1 cellular context compared by ENCODE assay signal in the genomic region with DNA sequence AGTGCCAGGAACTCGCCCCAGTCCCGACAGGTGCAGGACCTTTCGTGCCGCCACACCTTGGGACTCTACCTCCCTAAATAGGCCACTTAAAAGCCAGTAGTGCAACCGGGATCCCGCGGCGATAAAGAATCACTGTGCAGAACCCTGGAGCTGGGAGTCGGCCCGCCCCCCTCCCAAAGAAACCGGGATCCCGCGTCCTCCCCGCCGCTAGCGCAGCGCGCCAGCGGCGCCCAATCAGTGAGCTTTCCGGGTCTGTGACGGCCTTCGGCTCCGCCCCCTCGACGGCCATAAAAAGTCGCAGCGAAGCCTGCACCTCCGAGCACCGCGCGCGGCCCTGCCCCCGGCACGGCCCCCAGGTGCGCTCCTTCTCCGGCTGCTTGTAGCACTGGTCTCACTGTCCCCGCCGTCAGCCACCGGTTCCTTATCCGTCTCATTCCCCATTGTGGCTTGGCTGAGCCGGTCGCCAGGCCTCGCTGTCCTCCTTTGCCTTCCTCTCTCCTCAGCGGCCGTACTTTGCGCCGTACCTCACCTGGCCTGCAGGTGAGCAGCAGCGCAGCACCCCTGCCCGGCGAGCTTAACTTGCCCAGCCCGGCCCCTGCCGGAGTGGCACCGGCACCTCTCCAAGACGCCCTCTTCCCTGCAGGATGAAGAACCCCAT.
A peak's percentile ranks its signal among the peaks of the same experiment; 100 is the strongest.
TF ChIP-seq lines count a peak whose summit lies in the region.

A gene (plus strand): TSS at position 318 of the 658 bp plus-strand sequence. CDS start 327 bp downstream, at position 645.

TF ChIP-seq in HEK293, 187 proteins besides CTCF, POLR2A, EP300 and RAD21 (continued from another document):
- TF ChIP-seq, protein P1, sequence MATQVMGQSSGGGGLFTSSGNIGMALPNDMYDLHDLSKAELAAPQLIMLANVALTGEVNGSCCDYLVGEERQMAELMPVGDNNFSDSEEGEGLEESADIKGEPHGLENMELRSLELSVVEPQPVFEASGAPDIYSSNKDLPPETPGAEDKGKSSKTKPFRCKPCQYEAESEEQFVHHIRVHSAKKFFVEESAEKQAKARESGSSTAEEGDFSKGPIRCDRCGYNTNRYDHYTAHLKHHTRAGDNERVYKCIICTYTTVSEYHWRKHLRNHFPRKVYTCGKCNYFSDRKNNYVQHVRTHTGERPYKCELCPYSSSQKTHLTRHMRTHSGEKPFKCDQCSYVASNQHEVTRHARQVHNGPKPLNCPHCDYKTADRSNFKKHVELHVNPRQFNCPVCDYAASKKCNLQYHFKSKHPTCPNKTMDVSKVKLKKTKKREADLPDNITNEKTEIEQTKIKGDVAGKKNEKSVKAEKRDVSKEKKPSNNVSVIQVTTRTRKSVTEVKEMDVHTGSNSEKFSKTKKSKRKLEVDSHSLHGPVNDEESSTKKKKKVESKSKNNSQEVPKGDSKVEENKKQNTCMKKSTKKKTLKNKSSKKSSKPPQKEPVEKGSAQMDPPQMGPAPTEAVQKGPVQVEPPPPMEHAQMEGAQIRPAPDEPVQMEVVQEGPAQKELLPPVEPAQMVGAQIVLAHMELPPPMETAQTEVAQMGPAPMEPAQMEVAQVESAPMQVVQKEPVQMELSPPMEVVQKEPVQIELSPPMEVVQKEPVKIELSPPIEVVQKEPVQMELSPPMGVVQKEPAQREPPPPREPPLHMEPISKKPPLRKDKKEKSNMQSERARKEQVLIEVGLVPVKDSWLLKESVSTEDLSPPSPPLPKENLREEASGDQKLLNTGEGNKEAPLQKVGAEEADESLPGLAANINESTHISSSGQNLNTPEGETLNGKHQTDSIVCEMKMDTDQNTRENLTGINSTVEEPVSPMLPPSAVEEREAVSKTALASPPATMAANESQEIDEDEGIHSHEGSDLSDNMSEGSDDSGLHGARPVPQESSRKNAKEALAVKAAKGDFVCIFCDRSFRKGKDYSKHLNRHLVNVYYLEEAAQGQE (tag by site-specific recombination; IDR thresholded peaks at IDR 0.05): no peak
- TF ChIP-seq, protein P2, sequence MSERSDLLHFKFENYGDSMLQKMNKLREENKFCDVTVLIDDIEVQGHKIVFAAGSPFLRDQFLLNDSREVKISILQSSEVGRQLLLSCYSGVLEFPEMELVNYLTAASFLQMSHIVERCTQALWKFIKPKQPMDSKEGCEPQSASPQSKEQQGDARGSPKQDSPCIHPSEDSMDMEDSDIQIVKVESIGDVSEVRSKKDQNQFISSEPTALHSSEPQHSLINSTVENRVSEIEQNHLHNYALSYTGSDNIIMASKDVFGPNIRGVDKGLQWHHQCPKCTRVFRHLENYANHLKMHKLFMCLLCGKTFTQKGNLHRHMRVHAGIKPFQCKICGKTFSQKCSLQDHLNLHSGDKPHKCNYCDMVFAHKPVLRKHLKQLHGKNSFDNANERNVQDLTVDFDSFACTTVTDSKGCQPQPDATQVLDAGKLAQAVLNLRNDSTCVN (tag by site-specific recombination; optimal IDR thresholded peaks at IDR 0.05): peak; percentile 25
- TF ChIP-seq ZNF560 (tag by site-specific recombination; IDR thresholded peaks at IDR 0.05; ENCODE audit: borderline replicate concordance) (no peak), ZNF610 (tag by site-specific recombination; IDR thresholded peaks at IDR 0.05; ENCODE audit: borderline replicate concordance) (no peak), SETDB1 (IDR thresholded peaks at IDR 0.05; ENCODE audit: insufficient read length, low read length) (no peak), ZNF184 (tag by site-specific recombination; IDR thresholded peaks at IDR 0.05) (peak; percentile 92), KLF1 (tag by site-specific recombination; IDR thresholded peaks at IDR 0.05) (no peak), SCRT2 (tag by site-specific recombination; IDR thresholded peaks at IDR 0.05) (no peak), SP2 (tag by site-specific recombination; IDR thresholded peaks at IDR 0.05) (peak; percentile 37), TRIM28 (IDR thresholded peaks at IDR 0.05; ENCODE audit: borderline replicate concordance, low read length) (no peak), KLF9 (tag by site-specific recombination; IDR thresholded peaks at IDR 0.05; ENCODE audit: low read depth) (no peak), ZNF561 (tag by site-specific recombination; IDR thresholded peaks at IDR 0.05; ENCODE audit: borderline replicate concordance) (no peak), MEIS1 (CRISPR knock-in tag; IDR thresholded peaks at IDR 0.05; ENCODE audit: borderline replicate concordance) (no peak), EGR2 (tag by site-specific recombination; IDR thresholded peaks at IDR 0.05; ENCODE audit: low read depth) (no peak), ZNF16 (tag by site-specific recombination; IDR thresholded peaks at IDR 0.05; ENCODE audit: low read depth) (no peak), ZNF248 (tag by site-specific recombination; IDR thresholded peaks at IDR 0.05) (no peak), ZBTB8A (tag by site-specific recombination; IDR thresholded peaks at IDR 0.05) (no peak), GLIS2 (tag by site-specific recombination; IDR thresholded peaks at IDR 0.05) (peak; percentile 66; the same call in 1 of the 2 replicates), ZNF544 (tag by site-specific recombination; IDR thresholded peaks at IDR 0.05) (no peak), ZNF311 (tag by site-specific recombination; IDR thresholded peaks at IDR 0.05; ENCODE audit: borderline replicate concordance) (no peak), ZNF157 (tag by site-specific recombination; IDR thresholded peaks at IDR 0.05) (no peak), GLIS1 (tag by site-specific recombination; IDR thresholded peaks at IDR 0.05) (peak; percentile 44), ZNF624 (tag by site-specific recombination; IDR thresholded peaks at IDR 0.05) (no peak)
- TF ChIP-seq, protein P3, sequence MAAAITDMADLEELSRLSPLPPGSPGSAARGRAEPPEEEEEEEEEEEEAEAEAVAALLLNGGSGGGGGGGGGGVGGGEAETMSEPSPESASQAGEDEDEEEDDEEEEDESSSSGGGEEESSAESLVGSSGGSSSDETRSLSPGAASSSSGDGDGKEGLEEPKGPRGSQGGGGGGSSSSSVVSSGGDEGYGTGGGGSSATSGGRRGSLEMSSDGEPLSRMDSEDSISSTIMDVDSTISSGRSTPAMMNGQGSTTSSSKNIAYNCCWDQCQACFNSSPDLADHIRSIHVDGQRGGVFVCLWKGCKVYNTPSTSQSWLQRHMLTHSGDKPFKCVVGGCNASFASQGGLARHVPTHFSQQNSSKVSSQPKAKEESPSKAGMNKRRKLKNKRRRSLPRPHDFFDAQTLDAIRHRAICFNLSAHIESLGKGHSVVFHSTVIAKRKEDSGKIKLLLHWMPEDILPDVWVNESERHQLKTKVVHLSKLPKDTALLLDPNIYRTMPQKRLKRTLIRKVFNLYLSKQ (tag by site-specific recombination; IDR thresholded peaks at IDR 0.05; ENCODE audit: borderline replicate concordance): no peak
- TF ChIP-seq, protein P4, sequence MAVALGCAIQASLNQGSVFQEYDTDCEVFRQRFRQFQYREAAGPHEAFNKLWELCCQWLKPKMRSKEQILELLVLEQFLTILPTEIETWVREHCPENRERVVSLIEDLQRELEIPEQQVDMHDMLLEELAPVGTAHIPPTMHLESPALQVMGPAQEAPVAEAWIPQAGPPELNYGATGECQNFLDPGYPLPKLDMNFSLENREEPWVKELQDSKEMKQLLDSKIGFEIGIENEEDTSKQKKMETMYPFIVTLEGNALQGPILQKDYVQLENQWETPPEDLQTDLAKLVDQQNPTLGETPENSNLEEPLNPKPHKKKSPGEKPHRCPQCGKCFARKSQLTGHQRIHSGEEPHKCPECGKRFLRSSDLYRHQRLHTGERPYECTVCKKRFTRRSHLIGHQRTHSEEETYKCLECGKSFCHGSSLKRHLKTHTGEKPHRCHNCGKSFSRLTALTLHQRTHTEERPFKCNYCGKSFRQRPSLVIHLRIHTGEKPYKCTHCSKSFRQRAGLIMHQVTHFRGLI (tag by site-specific recombination; IDR thresholded peaks at IDR 0.05): no peak
- TF ChIP-seq, protein P5, sequence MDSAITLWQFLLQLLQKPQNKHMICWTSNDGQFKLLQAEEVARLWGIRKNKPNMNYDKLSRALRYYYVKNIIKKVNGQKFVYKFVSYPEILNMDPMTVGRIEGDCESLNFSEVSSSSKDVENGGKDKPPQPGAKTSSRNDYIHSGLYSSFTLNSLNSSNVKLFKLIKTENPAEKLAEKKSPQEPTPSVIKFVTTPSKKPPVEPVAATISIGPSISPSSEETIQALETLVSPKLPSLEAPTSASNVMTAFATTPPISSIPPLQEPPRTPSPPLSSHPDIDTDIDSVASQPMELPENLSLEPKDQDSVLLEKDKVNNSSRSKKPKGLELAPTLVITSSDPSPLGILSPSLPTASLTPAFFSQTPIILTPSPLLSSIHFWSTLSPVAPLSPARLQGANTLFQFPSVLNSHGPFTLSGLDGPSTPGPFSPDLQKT (IDR thresholded peaks at IDR 0.05; ENCODE audit: borderline replicate concordance, low read depth, low read length): no peak
- TF ChIP-seq, protein P6, sequence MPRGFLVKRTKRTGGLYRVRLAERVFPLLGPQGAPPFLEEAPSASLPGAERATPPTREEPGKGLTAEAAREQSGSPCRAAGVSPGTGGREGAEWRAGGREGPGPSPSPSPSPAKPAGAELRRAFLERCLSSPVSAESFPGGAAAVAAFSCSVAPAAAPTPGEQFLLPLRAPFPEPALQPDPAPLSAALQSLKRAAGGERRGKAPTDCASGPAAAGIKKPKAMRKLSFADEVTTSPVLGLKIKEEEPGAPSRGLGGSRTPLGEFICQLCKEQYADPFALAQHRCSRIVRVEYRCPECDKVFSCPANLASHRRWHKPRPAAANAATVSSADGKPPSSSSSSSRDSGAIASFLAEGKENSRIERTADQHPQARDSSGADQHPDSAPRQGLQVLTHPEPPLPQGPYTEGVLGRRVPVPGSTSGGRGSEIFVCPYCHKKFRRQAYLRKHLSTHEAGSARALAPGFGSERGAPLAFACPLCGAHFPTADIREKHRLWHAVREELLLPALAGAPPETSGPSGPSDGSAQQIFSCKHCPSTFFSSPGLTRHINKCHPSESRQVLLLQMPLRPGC (tag by site-specific recombination; IDR thresholded peaks at IDR 0.05): no peak
- TF ChIP-seq, protein P7, sequence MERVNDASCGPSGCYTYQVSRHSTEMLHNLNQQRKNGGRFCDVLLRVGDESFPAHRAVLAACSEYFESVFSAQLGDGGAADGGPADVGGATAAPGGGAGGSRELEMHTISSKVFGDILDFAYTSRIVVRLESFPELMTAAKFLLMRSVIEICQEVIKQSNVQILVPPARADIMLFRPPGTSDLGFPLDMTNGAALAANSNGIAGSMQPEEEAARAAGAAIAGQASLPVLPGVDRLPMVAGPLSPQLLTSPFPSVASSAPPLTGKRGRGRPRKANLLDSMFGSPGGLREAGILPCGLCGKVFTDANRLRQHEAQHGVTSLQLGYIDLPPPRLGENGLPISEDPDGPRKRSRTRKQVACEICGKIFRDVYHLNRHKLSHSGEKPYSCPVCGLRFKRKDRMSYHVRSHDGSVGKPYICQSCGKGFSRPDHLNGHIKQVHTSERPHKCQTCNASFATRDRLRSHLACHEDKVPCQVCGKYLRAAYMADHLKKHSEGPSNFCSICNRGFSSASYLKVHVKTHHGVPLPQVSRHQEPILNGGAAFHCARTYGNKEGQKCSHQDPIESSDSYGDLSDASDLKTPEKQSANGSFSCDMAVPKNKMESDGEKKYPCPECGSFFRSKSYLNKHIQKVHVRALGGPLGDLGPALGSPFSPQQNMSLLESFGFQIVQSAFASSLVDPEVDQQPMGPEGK (tag by site-specific recombination; IDR thresholded peaks at IDR 0.05): 0 out of 2 replicates have a peak, but pooled peaks have one; percentile 40
- TF ChIP-seq, protein P8, sequence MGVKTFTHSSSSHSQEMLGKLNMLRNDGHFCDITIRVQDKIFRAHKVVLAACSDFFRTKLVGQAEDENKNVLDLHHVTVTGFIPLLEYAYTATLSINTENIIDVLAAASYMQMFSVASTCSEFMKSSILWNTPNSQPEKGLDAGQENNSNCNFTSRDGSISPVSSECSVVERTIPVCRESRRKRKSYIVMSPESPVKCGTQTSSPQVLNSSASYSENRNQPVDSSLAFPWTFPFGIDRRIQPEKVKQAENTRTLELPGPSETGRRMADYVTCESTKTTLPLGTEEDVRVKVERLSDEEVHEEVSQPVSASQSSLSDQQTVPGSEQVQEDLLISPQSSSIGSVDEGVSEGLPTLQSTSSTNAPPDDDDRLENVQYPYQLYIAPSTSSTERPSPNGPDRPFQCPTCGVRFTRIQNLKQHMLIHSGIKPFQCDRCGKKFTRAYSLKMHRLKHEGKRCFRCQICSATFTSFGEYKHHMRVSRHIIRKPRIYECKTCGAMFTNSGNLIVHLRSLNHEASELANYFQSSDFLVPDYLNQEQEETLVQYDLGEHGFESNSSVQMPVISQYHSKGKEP (tag by site-specific recombination; IDR thresholded peaks at IDR 0.05): no peak
